In the genomic region with DNA sequence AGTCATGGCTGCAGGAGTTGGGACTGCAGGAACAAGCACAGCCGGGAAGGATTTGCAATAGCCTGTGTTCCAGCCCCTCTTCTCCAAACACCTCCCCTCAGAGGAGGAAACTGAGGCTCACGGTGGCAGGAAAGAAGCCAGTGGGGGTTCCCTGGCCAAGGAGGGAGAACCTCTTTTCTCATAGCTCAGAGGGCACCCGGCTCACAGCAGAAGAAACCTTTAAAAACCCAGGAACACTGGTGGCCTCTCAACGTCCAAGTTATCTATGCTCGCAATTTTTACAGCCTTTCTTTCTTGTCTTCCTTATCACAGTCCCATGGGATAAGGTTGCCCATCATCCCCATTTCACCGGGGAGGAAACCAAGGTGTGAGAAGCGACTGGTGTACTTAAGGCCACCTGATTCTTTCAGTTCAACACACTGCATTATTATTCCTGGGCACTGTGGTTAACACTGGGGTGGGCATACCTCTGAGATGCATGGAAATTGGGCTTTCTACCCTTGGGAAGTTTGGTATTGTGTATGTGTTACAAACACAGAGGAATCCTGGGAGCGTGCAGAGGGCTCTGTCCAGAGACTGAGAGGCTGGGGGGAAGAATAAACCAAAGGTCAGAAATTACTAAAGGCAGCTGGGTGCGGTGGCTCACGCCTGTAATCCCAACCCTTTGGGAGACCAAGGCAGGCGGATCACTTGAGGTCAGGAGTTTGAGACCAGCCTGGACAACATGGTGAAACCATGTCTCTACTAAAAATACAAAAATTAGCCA, we compare ENCODE assay signal across 8 cellular contexts. TPM values are rescaled to one million over a fixed set of nuclear protein-coding genes. Genes with fewer than 3 reads are reported as not detected.
DNase-seq lines count a peak whose midpoint lies in the region; ATAC-seq and TF ChIP-seq lines count a peak whose summit lies in the region.

No MANE protein-coding gene starts in this region.

- peak overlapping the region; percentile 77 for H3K27ac ChIP-seq in VCaP
- peak overlapping the region; percentile 56 for H3K27ac ChIP-seq in foreskin keratinocyte
- H3K27ac ChIP-seq in rectal smooth muscle tissue (ENCODE audit: low read depth, low read length): peak overlapping the region; percentile 88

- no peaks in the 10 kb centered on the region for H3K27me3 ChIP-seq in foreskin keratinocyte
- no peaks in the 10 kb centered on the region for H3K27me3 ChIP-seq in rectal smooth muscle tissue (ENCODE audit: control insufficient read depth, insufficient read depth, low read length)

- no peak for ATAC-seq in foreskin keratinocyte

- no peak for DNase-seq in foreskin keratinocyte
- DNase-seq in NCI-H128 (lab: John Stamatoyannopoulos, UW; ENCODE audit: unreplicated experiment): no peak
- no peak for DNase-seq in MV-4-11 (lab: John Stamatoyannopoulos, UW)
- no peak for DNase-seq in stimulated activated CD4-positive, alpha-beta T cell treated with anti-CD3 and anti-CD28 coated beads, Interleukin-12 subunit alpha, Interleukin-12 subunit beta, amount 100 ng/mL, for 4 hours
- DNase-seq in activated gamma-delta T cell (lab: John Stamatoyannopoulos, UW): no peak

- no peak for TF ChIP-seq CTCF in VCaP (conservative IDR thresholded peaks at IDR 0.05)
- TF ChIP-seq CTCF in foreskin keratinocyte (conservative IDR thresholded peaks at IDR 0.05): no peak

- H3K4me1 ChIP-seq in foreskin keratinocyte: no peaks in the 10 kb centered on the region
- H3K4me1 ChIP-seq in rectal smooth muscle tissue (ENCODE audit: control insufficient read depth, insufficient read depth, low read length): peaks cover 7% of the 10 kb centered on the region

- peak overlapping the region; percentile 92; the same call in 1 of the 2 replicates for H3K4me3 ChIP-seq in GM08714 (ENCODE audit: low read length)
- peak overlapping the region; percentile 91 for H3K4me3 ChIP-seq in rectal smooth muscle tissue (ENCODE audit: low read length)

- peak overlapping the region; percentile 92 for H3K9ac ChIP-seq in rectal smooth muscle tissue (ENCODE audit: low read length)

- peaks cover 9% of the 10 kb centered on the region for H3K36me3 ChIP-seq in rectal smooth muscle tissue (ENCODE audit: control insufficient read depth, insufficient read depth, low read length)

RNA-seq across cellular contexts. Expression of a gene that starts 0.8 kb away (rescaled TPM):
- 15.9 and 16.9 TPM in 2 replicates for total RNA-seq in foreskin keratinocyte
- 6.0 and 6.1 TPM in 2 replicates for polyA plus RNA-seq in foreskin keratinocyte

RNA-seq across cellular contexts. Expression of a gene that starts 25.7 kb away (rescaled TPM):
- total RNA-seq in foreskin keratinocyte: 76.4 and 77.0 TPM in 2 replicates
- polyA plus RNA-seq in foreskin keratinocyte: 56.3 and 59.7 TPM in 2 replicates

RNA-seq across cellular contexts. Expression of a gene that starts 25.9 kb away (rescaled TPM):
- total RNA-seq in foreskin keratinocyte: 4.8 and 7.8 TPM in 2 replicates
- polyA plus RNA-seq in foreskin keratinocyte: 9.2 and 9.6 TPM in 2 replicates

RNA-seq across cellular contexts. Expression of a gene that starts 39.6 kb away (rescaled TPM):
- 18.5 and 22.1 TPM in 2 replicates for total RNA-seq in foreskin keratinocyte
- polyA plus RNA-seq in foreskin keratinocyte: 23.7 and 26.5 TPM in 2 replicates
